16 cellular contexts compared by ENCODE assay signal in the genomic region with DNA sequence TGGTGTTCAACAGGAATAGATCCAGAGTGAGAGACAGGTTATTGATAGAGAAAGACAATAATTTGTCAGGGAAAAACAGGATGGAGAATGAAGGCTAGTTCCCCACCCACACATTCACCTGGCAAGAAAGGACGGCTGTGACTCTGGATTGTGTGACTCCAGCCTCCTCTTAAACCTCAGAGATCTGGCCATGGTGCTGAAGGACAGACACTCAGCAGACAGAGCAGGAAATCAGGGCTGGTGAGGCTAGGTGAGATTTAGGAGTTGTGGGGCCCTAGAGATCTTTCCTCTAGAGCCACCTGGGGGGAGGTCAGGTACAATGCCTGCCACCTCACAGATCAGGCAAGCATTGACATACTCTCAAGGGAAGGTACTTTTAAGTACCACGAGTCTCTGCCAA. TPM values are rescaled to one million over a fixed set of nuclear protein-coding genes. Genes with fewer than 3 reads are reported as not detected.
DNase-seq lines count a peak whose midpoint lies in the region; ATAC-seq, FAIRE-seq and TF ChIP-seq lines count a peak whose summit lies in the region.
"Had no signal": no experiment of that assay in that cellular context is flagged by ENCODE, and none has a peak within 500 bp of the region (broad histone marks: within the 10 kb centered on the region; RNA-seq: fewer than 3 reads in every experiment).

No MANE protein-coding gene starts in this region.

- DNase-seq in A549 (ENCODE audit: low read depth in 1 of 2, low spot score in 1 of 2) (no peak), HT-29 (ENCODE audit: low spot score) (peak; percentile 12), astrocyte of the hippocampus (ENCODE audit: low read depth, low spot score) (peak; percentile 23), SIG-M5 treated with dmso at 0.1 percent for 504 hours (lab: John Stamatoyannopoulos, UW; ENCODE audit: unreplicated experiment) (no peak), hypothalamus (lab: John Stamatoyannopoulos, UW) (no peak), left lobe of liver (ENCODE audit: low spot score) (no peak)
- DNase-seq: activated naive CD4-positive, alpha-beta T cell treated with Interleukin-2 at 50 U/mL for 16 hours; NCI-H2227 treated with DMSO at 0.1 percent for 48 hours; stimulated activated CD4-positive, alpha-beta T cell treated with anti-CD3 and anti-CD28 coated beads, Interleukin-15, amount 100 ng/mL, for 24 hours; stimulated activated CD8-positive, alpha-beta memory T cell treated with anti-CD3 and anti-CD28 coated beads, Interleukin-4, amount 100 ng/mL, for 48 hours; T-helper 2 cell had no signal

- TF ChIP-seq EP300 in A549 (IDR thresholded peaks at IDR 0.05) = no peak

- no peak for TF ChIP-seq CTCF in A549 (IDR thresholded peaks at IDR 0.05)

- H3K4me1 ChIP-seq in A549 = no peaks in the 10 kb centered on the region
- H3K4me1 ChIP-seq: esophagus muscularis mucosa, parathyroid adenoma had no signal

- H3K27ac ChIP-seq in A549 = no peak overlapping the region
- H3K27ac ChIP-seq: esophagus muscularis mucosa, parathyroid adenoma had no signal

- no peak for FAIRE-seq in A549 (lab: Jason Lieb, UNC)

- no peaks in the 10 kb centered on the region for H3K9me3 ChIP-seq in A549

- H3K4me3 ChIP-seq in A549 = no peak overlapping the region
- H3K4me3 ChIP-seq: esophagus muscularis mucosa had no signal

- no peak for TF ChIP-seq RAD21 in A549 (conservative IDR thresholded peaks at IDR 0.05 in 1 of 2, IDR thresholded peaks at IDR 0.05 in 1 of 2)

- WGBS in A549 (ENCODE audit: missing lambda C conversion rate) = 2% methylated on average over 2 of the region's 2 CpGs

- no peak for TF ChIP-seq POLR2A in A549 (IDR thresholded peaks at IDR 0.05; ENCODE audit: low read length)

- ATAC-seq in A549 (no peak), left lobe of liver (no peak)

- H3K4me2 ChIP-seq in A549 = no peak overlapping the region

- POLR2A ChIA-PET in A549 (lab: Yijun Ruan, JAX) = no interaction called here

- CTCF ChIA-PET in A549 (lab: Yijun Ruan, JAX) = no interaction called here

TF ChIP-seq in A549, 52 proteins besides CTCF, POLR2A, EP300 and RAD21:
- TF ChIP-seq, protein P1, sequence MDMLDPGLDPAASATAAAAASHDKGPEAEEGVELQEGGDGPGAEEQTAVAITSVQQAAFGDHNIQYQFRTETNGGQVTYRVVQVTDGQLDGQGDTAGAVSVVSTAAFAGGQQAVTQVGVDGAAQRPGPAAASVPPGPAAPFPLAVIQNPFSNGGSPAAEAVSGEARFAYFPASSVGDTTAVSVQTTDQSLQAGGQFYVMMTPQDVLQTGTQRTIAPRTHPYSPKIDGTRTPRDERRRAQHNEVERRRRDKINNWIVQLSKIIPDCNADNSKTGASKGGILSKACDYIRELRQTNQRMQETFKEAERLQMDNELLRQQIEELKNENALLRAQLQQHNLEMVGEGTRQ (IDR thresholded peaks at IDR 0.05) = no peak
- TF ChIP-seq, protein P2, sequence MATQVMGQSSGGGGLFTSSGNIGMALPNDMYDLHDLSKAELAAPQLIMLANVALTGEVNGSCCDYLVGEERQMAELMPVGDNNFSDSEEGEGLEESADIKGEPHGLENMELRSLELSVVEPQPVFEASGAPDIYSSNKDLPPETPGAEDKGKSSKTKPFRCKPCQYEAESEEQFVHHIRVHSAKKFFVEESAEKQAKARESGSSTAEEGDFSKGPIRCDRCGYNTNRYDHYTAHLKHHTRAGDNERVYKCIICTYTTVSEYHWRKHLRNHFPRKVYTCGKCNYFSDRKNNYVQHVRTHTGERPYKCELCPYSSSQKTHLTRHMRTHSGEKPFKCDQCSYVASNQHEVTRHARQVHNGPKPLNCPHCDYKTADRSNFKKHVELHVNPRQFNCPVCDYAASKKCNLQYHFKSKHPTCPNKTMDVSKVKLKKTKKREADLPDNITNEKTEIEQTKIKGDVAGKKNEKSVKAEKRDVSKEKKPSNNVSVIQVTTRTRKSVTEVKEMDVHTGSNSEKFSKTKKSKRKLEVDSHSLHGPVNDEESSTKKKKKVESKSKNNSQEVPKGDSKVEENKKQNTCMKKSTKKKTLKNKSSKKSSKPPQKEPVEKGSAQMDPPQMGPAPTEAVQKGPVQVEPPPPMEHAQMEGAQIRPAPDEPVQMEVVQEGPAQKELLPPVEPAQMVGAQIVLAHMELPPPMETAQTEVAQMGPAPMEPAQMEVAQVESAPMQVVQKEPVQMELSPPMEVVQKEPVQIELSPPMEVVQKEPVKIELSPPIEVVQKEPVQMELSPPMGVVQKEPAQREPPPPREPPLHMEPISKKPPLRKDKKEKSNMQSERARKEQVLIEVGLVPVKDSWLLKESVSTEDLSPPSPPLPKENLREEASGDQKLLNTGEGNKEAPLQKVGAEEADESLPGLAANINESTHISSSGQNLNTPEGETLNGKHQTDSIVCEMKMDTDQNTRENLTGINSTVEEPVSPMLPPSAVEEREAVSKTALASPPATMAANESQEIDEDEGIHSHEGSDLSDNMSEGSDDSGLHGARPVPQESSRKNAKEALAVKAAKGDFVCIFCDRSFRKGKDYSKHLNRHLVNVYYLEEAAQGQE (IDR thresholded peaks at IDR 0.05) = peak; percentile 66

RNA-seq across cellular contexts. Expression of a gene that starts 15.2 kb away (rescaled TPM):
- not detected in 2 replicates for polyA plus RNA-seq in A549 (2011; rRNA removed)
- polyA plus RNA-seq in A549 (2012; cell fraction: cytosol; rRNA removed) = not detected in 2 replicates
- polyA plus RNA-seq in A549 (2012; cell fraction: nucleus; rRNA removed) = not detected in 2 replicates
- polyA plus RNA-seq in A549 (2017; fragmentation: RNase III; extraction: RNeasy Plus Mini Kit Qiagen cat#74134 plus additional on column Dnase treatment) = not detected in 3 replicates
- 0.21 TPM in 1 of 2 replicates, not detected in the other for polyA minus RNA-seq in A549 (2011; rRNA and poly(A)+ RNA removed)
- not detected in 2 replicates for total RNA-seq in HT-29 (2014; rRNA removed; shearing (Covaris generic))
- not detected for total RNA-seq in left lobe of liver
- total RNA-seq: esophagus muscularis mucosa, mesothelial cell of epicardium, urinary bladder had no signal
- polyA plus RNA-seq: AG04450, urinary bladder had no signal

RNA-seq across cellular contexts. Expression of a gene that starts 19.3 kb away (rescaled TPM):
- polyA plus RNA-seq in A549 (2011; rRNA removed) (not detected in 2 replicates), A549 (2017; fragmentation: RNase III; extraction: RNeasy Plus Mini Kit Qiagen cat#74134 plus additional on column Dnase treatment) (not detected in 3 replicates)
- polyA plus RNA-seq in A549 (2012; cell fraction: cytosol; rRNA removed) = not detected in 2 replicates
- not detected in 2 replicates for polyA plus RNA-seq in A549 (2012; cell fraction: nucleus; rRNA removed)
- polyA minus RNA-seq in A549 (2011; rRNA and poly(A)+ RNA removed) = not detected in 2 replicates
- not detected in 2 replicates for total RNA-seq in HT-29 (2014; rRNA removed; shearing (Covaris generic))
- not detected for total RNA-seq in left lobe of liver
- total RNA-seq: esophagus muscularis mucosa, mesothelial cell of epicardium, urinary bladder had no signal
- polyA plus RNA-seq: AG04450, urinary bladder had no signal

RNA-seq across cellular contexts. Expression of a gene that starts 27.7 kb away (rescaled TPM):
- polyA plus RNA-seq in A549 (2011; rRNA removed) = 0.28 and 0.50 TPM in 2 replicates
- polyA plus RNA-seq in A549 (2012; cell fraction: cytosol; rRNA removed) = not detected in 2 replicates
- polyA plus RNA-seq in A549 (2012; cell fraction: nucleus; rRNA removed) = 0.13 and 0.15 TPM in 2 replicates
- 0.10 to 0.11 TPM in 2 of 3 replicates, not detected in the other for polyA plus RNA-seq in A549 (2017; fragmentation: RNase III; extraction: RNeasy Plus Mini Kit Qiagen cat#74134 plus additional on column Dnase treatment)
- polyA minus RNA-seq in A549 (2011; rRNA and poly(A)+ RNA removed) = 0.45 and 1.4 TPM in 2 replicates
- not detected in 2 replicates for total RNA-seq in HT-29 (2014; rRNA removed; shearing (Covaris generic))
- not detected for total RNA-seq in left lobe of liver
- total RNA-seq: esophagus muscularis mucosa, mesothelial cell of epicardium, urinary bladder had no signal
- polyA plus RNA-seq: urinary bladder had no signal

RNA-seq across cellular contexts. Expression of a gene that starts 32.7 kb away (rescaled TPM):
- polyA plus RNA-seq in A549 (2011; rRNA removed) (not detected in 2 replicates), A549 (2017; fragmentation: RNase III; extraction: RNeasy Plus Mini Kit Qiagen cat#74134 plus additional on column Dnase treatment) (not detected in 3 replicates)
- not detected in 2 replicates for polyA plus RNA-seq in A549 (2012; cell fraction: cytosol; rRNA removed)
- not detected in 2 replicates for polyA plus RNA-seq in A549 (2012; cell fraction: nucleus; rRNA removed)
- not detected in 2 replicates for polyA minus RNA-seq in A549 (2011; rRNA and poly(A)+ RNA removed)
- total RNA-seq in HT-29 (2014; rRNA removed; shearing (Covaris generic)) = not detected in 2 replicates
- total RNA-seq in left lobe of liver = not detected
- total RNA-seq: esophagus muscularis mucosa, mesothelial cell of epicardium, urinary bladder had no signal
- polyA plus RNA-seq: AG04450, urinary bladder had no signal

RNA-seq across cellular contexts. Expression of a gene that starts 59.0 kb away (rescaled TPM):
- 0.05 TPM in 2 replicates for polyA plus RNA-seq in A549 (2011; rRNA removed)
- polyA plus RNA-seq in A549 (2012; cell fraction: cytosol; rRNA removed) = not detected in 2 replicates
- polyA plus RNA-seq in A549 (2012; cell fraction: nucleus; rRNA removed) = not detected in 2 replicates
- not detected in 3 replicates for polyA plus RNA-seq in A549 (2017; fragmentation: RNase III; extraction: RNeasy Plus Mini Kit Qiagen cat#74134 plus additional on column Dnase treatment)
- not detected in 2 replicates for polyA minus RNA-seq in A549 (2011; rRNA and poly(A)+ RNA removed)
- total RNA-seq in HT-29 (2014; rRNA removed; shearing (Covaris generic)) = not detected in 2 replicates
- not detected for total RNA-seq in left lobe of liver
- total RNA-seq: esophagus muscularis mucosa, mesothelial cell of epicardium had no signal
- polyA plus RNA-seq: AG04450 had no signal

Comparison
In these comparisons a context has a peak if more than half of its experiments do, and no peak if none do; other contexts are left out.
1. DNase-seq: peak in HT-29 (single experiment) and astrocyte of the hippocampus (single experiment); none in A549 (0 of 2), SIG-M5 treated with dmso at 0.1 percent for 504 hours (single experiment), hypothalamus (0 of 51) and left lobe of liver (single experiment).